10 cellular contexts compared by ENCODE assay signal in the genomic region with DNA sequence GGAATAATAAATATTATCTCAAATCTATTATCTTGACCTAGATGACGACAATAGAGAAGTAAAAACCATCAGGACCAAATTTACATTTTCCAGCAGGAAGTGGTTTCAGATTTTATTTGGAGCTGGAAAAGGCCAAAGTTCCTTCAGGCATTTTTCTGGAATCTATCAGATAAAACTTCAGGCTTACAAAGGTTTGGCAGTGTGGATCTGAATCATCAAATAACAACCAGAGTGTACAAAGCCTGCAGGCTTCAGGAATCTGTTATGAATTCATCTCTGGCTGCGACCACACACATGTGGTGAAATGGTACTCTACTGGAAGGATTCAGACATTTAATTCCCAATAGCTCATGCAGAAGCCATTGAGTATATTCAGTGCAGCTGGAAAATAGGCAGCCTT.
DNase-seq lines count a peak whose midpoint lies in the region; ATAC-seq, FAIRE-seq and TF ChIP-seq lines count a peak whose summit lies in the region.
"Had no signal": no experiment of that assay in that cellular context is flagged by ENCODE, and none has a peak within 500 bp of the region (broad histone marks: within the 10 kb centered on the region; RNA-seq: fewer than 3 reads in every experiment).

No MANE protein-coding gene starts in this region.

- peak; percentile 87 for FAIRE-seq in keratinocyte (lab: Jason Lieb, UNC)

- H2AFZ ChIP-seq in keratinocyte (ENCODE audit: control insufficient read depth, low read length), result no peak overlapping the region

- no peak overlapping the region for H3K4me2 ChIP-seq in keratinocyte (ENCODE audit: control insufficient read depth, extremely low read depth, insufficient read depth, low read depth, low read length)

- H3K9me3 Mint-ChIP-seq in activated CD4-positive, alpha-beta T cell treated with anti-CD3 and anti-CD28 coated beads for 36 hours (ENCODE audit: low read depth), result peaks cover 5% of the 10 kb centered on the region

- peak overlapping the region in 1 of 4 donors; percentile 27 for H3K27ac ChIP-seq in body of pancreas
- no peak overlapping the region for H3K27ac ChIP-seq in keratinocyte (ENCODE audit: control insufficient read depth, insufficient read depth, low read length)
- H3K27ac ChIP-seq: uterus had no signal

- intact Hi-C loops in body of pancreas (cut with DNase I), result no loop called here
- intact Hi-C loops in activated CD4-positive, alpha-beta T cell treated with anti-CD3 and anti-CD28 coated beads for 36 hours (cut with DNase I, micrococcal nuclease), result no loop called here

- H3K4me3 ChIP-seq in body of pancreas, result no peak overlapping the region
- no peak overlapping the region for H3K4me3 ChIP-seq in keratinocyte (ENCODE audit: control insufficient read depth in 2 of 3, extremely low read depth in 1 of 3, insufficient read depth in 2 of 3, low read depth in 1 of 3, low read length in 3 of 3)
- H3K4me3 ChIP-seq: uterus had no signal

- no peak for TF ChIP-seq POLR2A in body of pancreas (IDR thresholded peaks at IDR 0.05)

- POLR2A ChIA-PET in activated CD4-positive, alpha-beta T cell treated with anti-CD3 and anti-CD28 coated beads for 36 hours (lab: Charles Lee), result no interaction called here

- no peaks in the 10 kb centered on the region for H3K36me3 ChIP-seq in body of pancreas (replicated peaks in 1 of 2; ENCODE audit: insufficient read depth in 1 of 2, low read depth in 2 of 2)
- no peaks in the 10 kb centered on the region for H3K36me3 ChIP-seq in keratinocyte (ENCODE audit: control insufficient read depth in 2 of 2, extremely low read depth in 1 of 2, insufficient read depth in 2 of 2, low read length in 2 of 2)
- H3K36me3 ChIP-seq: uterus had no signal

- no peak overlapping the region for H3K4me3 Mint-ChIP-seq in activated CD4-positive, alpha-beta T cell treated with anti-CD3 and anti-CD28 coated beads for 36 hours

- ATAC-seq in body of pancreas (peak; percentile 48), HG03135 (IDR thresholded peaks at IDR 0.05; ENCODE audit: unreplicated experiment) (no peak), GM21360 (IDR thresholded peaks at IDR 0.05; ENCODE audit: unreplicated experiment) (no peak), HG03521 (IDR thresholded peaks at IDR 0.05; ENCODE audit: unreplicated experiment) (no peak)
- ATAC-seq in activated CD4-positive, alpha-beta T cell treated with anti-CD3 and anti-CD28 coated beads for 36 hours, result no peak

- dilution Hi-C loops in keratinocyte (cut with MboI; ENCODE audit: extremely low pct_ligation_motif_present, low sequenced_read_pairs), result no loop called here

- no peaks in the 10 kb centered on the region for H4K20me1 ChIP-seq in keratinocyte (ENCODE audit: control insufficient read depth, extremely low read depth, insufficient read depth, low read length)

- no peaks in the 10 kb centered on the region for H3K27me3 Mint-ChIP-seq in activated CD4-positive, alpha-beta T cell treated with anti-CD3 and anti-CD28 coated beads for 36 hours

- 53 to 66% methylated on average over 2 of the region's 2 CpGs for WGBS in body of pancreas, 2 donors

- TF ChIP-seq CTCF in body of pancreas (IDR thresholded peaks at IDR 0.05), result no peak
- no peak for TF ChIP-seq CTCF in keratinocyte (optimal IDR thresholded peaks at IDR 0.05 in 1 of 3, IDR thresholded peaks at IDR 0.05 in 1 of 3, conservative IDR thresholded peaks at IDR 0.05 in 1 of 3; ENCODE audit: extremely low read depth in 1 of 3, insufficient read depth in 2 of 3, low read length in 3 of 3)

- no peaks in the 10 kb centered on the region for H3K9me1 ChIP-seq in keratinocyte (ENCODE audit: control insufficient read depth, extremely low read depth, insufficient read depth, low read length)

- H3K27me3 ChIP-seq in body of pancreas (no peaks in the 10 kb centered on the region), keratinocyte (ENCODE audit: control insufficient read depth, extremely low read depth, insufficient read depth, low read length) (no peaks in the 10 kb centered on the region)
- H3K27me3 ChIP-seq: uterus had no signal

- H3K36me3 Mint-ChIP-seq in activated CD4-positive, alpha-beta T cell treated with anti-CD3 and anti-CD28 coated beads for 36 hours (ENCODE audit: low read depth), result no peaks in the 10 kb centered on the region

- no peak overlapping the region for H3K27ac Mint-ChIP-seq in activated CD4-positive, alpha-beta T cell treated with anti-CD3 and anti-CD28 coated beads for 36 hours

- H3K79me2 ChIP-seq in keratinocyte (ENCODE audit: control insufficient read depth, insufficient read depth, low read length), result no peaks in the 10 kb centered on the region

- DNase-seq in ACHN (peak; percentile 5), HS-5 (ENCODE audit: low read depth) (peak; percentile 76), body of pancreas (peak in 2 of 4 donors; percentile 5 to 11), keratinocyte (ENCODE audit: low read depth, low spot score) (peak; percentile 7)
- no peak for DNase-seq in activated CD4-positive, alpha-beta T cell treated with anti-CD3 and anti-CD28 coated beads for 36 hours
- DNase-seq: NCI-H1105 treated with DMSO at 0.1 percent for 48 hours, uterus had no signal

- no peak overlapping the region for H3K9ac ChIP-seq in keratinocyte (ENCODE audit: control insufficient read depth, extremely low read depth, insufficient read depth, low read length)

- H3K4me1 Mint-ChIP-seq in activated CD4-positive, alpha-beta T cell treated with anti-CD3 and anti-CD28 coated beads for 36 hours, result no peaks in the 10 kb centered on the region

- CTCF ChIA-PET in activated CD4-positive, alpha-beta T cell treated with anti-CD3 and anti-CD28 coated beads for 36 hours (lab: Charles Lee), result no interaction called here

- in situ Hi-C loops in ACHN (cut with HindIII; ENCODE audit: low pct_ligation_motif_present, low pct_unique_long_range_greater_than_20kb, low sequenced_read_pairs), result no loop called here

- H3K9me3 ChIP-seq in body of pancreas, result no peaks in the 10 kb centered on the region
- no peaks in the 10 kb centered on the region for H3K9me3 ChIP-seq in keratinocyte (ENCODE audit: control insufficient read depth, low read depth, low read length)
- H3K9me3 ChIP-seq: uterus had no signal

- peaks cover 34% of the 10 kb centered on the region for H3K4me1 ChIP-seq in body of pancreas
- peaks cover 6% of the 10 kb centered on the region for H3K4me1 ChIP-seq in keratinocyte (ENCODE audit: control insufficient read depth, extremely low read depth, insufficient read depth, low read length)
